Comparison of ENCODE assay signal across 19 cellular contexts in the genomic region with DNA sequence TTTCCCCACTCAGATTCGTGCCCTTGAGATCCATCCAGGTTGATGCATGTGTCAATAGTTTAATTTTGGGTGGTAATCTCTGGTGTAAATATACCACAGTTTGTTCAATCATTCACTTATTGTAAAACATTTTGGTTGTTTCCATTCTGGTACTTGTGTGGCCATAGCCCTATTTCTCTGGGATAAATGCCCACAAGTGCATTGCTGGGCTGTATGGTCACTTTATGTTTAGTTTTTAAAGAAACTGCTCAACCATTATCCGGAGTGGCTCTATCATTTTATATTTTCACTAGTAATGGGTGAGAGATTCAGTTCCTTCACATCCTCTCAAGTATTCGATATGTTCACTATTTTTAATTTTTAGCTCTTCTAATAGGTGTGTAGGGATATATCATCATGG.
"Had no signal": no experiment of that assay in that cellular context is flagged by ENCODE, and none has a peak within 500 bp of the region (broad histone marks: within the 10 kb centered on the region; RNA-seq: fewer than 3 reads in every experiment).

No MANE protein-coding gene starts in this region.

- H3K27me3 ChIP-seq: ascending aorta, cardiac muscle cell, esophagus muscularis mucosa, sigmoid colon, stomach had no signal

- H3K9me3 ChIP-seq: esophagus muscularis mucosa, sigmoid colon, stomach had no signal

- H3K4me3 ChIP-seq: ascending aorta, cardiac muscle cell, esophagus muscularis mucosa, sigmoid colon, stomach had no signal

- H3K4me1 ChIP-seq: parathyroid adenoma had no signal

- H3K79me2 ChIP-seq: parathyroid adenoma had no signal

- H3K9ac ChIP-seq: parathyroid adenoma had no signal

- H3K27me3 Mint-ChIP-seq: activated naive CD8-positive, alpha-beta T cell treated with anti-CD3 and anti-CD28 coated beads, Interleukin-2, amount 50 U/mL, for 24 hours had no signal

- H3K9me3 Mint-ChIP-seq: activated CD4-positive, alpha-beta T cell treated with anti-CD3 and anti-CD28 coated beads, Interleukin-2, amount 10 ng/mL, durations not matched to agents 7 days and 5 days; activated naive CD4-positive, alpha-beta T cell treated with anti-CD3 and anti-CD28 coated beads, Interleukin-2, amount 10 ng/mL, durations not matched to agents 7 days and 5 days; activated naive CD8-positive, alpha-beta T cell treated with anti-CD3 and anti-CD28 coated beads, Interleukin-2, amount 50 U/mL, for 24 hours; stimulated activated effector memory CD8-positive, alpha-beta T cell treated with anti-CD3 and anti-CD28 coated beads, Interleukin-12 subunit alpha, Interleukin-12 subunit beta, amount 100 ng/mL, for 72 hours had no signal

- H3K36me3 Mint-ChIP-seq: stimulated activated effector memory CD8-positive, alpha-beta T cell treated with anti-CD3 and anti-CD28 coated beads, Interleukin-12 subunit alpha, Interleukin-12 subunit beta, amount 100 ng/mL, for 72 hours had no signal

- H3K4me3 Mint-ChIP-seq: activated CD4-positive, alpha-beta T cell treated with anti-CD3 and anti-CD28 coated beads, Interleukin-2, amount 10 ng/mL, durations not matched to agents 7 days and 5 days; activated naive CD4-positive, alpha-beta T cell treated with anti-CD3 and anti-CD28 coated beads, Interleukin-2, amount 10 ng/mL, durations not matched to agents 7 days and 5 days; activated naive CD8-positive, alpha-beta T cell treated with anti-CD3 and anti-CD28 coated beads, Interleukin-2, amount 50 U/mL, for 24 hours; naive thymus-derived CD4-positive, alpha-beta T cell; stimulated activated effector memory CD8-positive, alpha-beta T cell treated with anti-CD3 and anti-CD28 coated beads, Interleukin-12 subunit alpha, Interleukin-12 subunit beta, amount 100 ng/mL, for 72 hours had no signal

- H2AFZ ChIP-seq: parathyroid adenoma had no signal

- DNase-seq: activated CD4-positive, alpha-beta T cell treated with anti-CD3 and anti-CD28 coated beads, Interleukin-2, amount 10 ng/mL, durations not matched to agents 7 days and 5 days; activated CD8-positive, alpha-beta memory T cell treated with anti-CD3 and anti-CD28 coated beads, Interleukin-2, amount 50 U/mL, for 4 hours; activated effector memory CD4-positive, alpha-beta T cell treated with Interleukin-2 at 50 U/mL for 16 hours; activated naive CD4-positive, alpha-beta T cell treated with anti-CD3 and anti-CD28 coated beads, Interleukin-2, amount 10 ng/mL, durations not matched to agents 7 days and 5 days; activated naive CD8-positive, alpha-beta T cell treated with anti-CD3 and anti-CD28 coated beads, Interleukin-2, amount 50 U/mL, for 24 hours; activated T-cell treated with anti-CD3 and anti-CD28 coated beads, Interleukin-2, amount 50 U/mL, for 48 hours; effector memory CD4-positive, alpha-beta T cell; mesendoderm; naive thymus-derived CD4-positive, alpha-beta T cell; sigmoid colon; stimulated activated CD4-positive, alpha-beta T cell treated with anti-CD3 and anti-CD28 coated beads, Interleukin-4, amount 100 ng/mL, for 24 hours; stomach; trophoblast cell had no signal

- H3K27ac Mint-ChIP-seq: activated CD4-positive, alpha-beta T cell treated with anti-CD3 and anti-CD28 coated beads, Interleukin-2, amount 10 ng/mL, durations not matched to agents 7 days and 5 days; activated naive CD4-positive, alpha-beta T cell treated with anti-CD3 and anti-CD28 coated beads, Interleukin-2, amount 10 ng/mL, durations not matched to agents 7 days and 5 days; activated naive CD8-positive, alpha-beta T cell treated with anti-CD3 and anti-CD28 coated beads, Interleukin-2, amount 50 U/mL, for 24 hours; stimulated activated effector memory CD8-positive, alpha-beta T cell treated with anti-CD3 and anti-CD28 coated beads, Interleukin-12 subunit alpha, Interleukin-12 subunit beta, amount 100 ng/mL, for 72 hours had no signal

- H3K36me3 ChIP-seq: ascending aorta, cardiac muscle cell, esophagus muscularis mucosa, sigmoid colon, stomach had no signal

- ATAC-seq: activated CD4-positive, CD25-positive, alpha-beta regulatory T cell treated with anti-CD3 and anti-CD28 coated beads, Interleukin-2, amount 50 U/mL, for 24 hours; activated naive CD8-positive, alpha-beta T cell treated with anti-CD3 and anti-CD28 coated beads, Interleukin-2, amount 50 U/mL, for 24 hours; naive thymus-derived CD4-positive, alpha-beta T cell; stimulated activated effector memory CD8-positive, alpha-beta T cell treated with anti-CD3 and anti-CD28 coated beads, Interleukin-12 subunit alpha, Interleukin-12 subunit beta, amount 100 ng/mL, for 72 hours had no signal

- H3K4me1 Mint-ChIP-seq: stimulated activated effector memory CD8-positive, alpha-beta T cell treated with anti-CD3 and anti-CD28 coated beads, Interleukin-12 subunit alpha, Interleukin-12 subunit beta, amount 100 ng/mL, for 72 hours had no signal

- H3K27ac ChIP-seq: cardiac muscle cell, parathyroid adenoma, stomach had no signal
